ENCODE assay signal across 23 cellular contexts in the genomic region with DNA sequence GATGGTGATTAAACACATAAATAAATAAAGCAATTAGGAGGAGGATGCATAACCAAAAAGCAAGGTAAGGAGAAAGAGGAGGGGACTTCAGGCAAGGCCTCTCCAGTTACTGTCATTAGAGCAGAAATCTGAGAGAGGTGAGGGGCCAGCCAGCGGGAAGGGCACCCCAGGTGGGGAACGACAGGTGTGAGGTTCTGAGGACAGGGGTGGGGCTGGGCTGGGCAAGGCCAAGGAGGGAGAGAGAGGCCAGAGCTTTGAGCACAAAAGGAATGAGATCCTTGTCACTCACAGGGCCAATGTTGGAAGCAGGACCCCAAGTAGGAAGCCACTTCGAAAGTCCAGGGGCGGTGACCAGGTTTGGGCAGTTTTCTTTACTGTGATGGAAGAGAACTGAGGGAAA.
"Had no signal": no experiment of that assay in that cellular context is flagged by ENCODE, and none has a peak within 500 bp of the region (broad histone marks: within the 10 kb centered on the region; RNA-seq: fewer than 3 reads in every experiment).

No MANE protein-coding gene starts in this region.

- H3K27ac ChIP-seq: brain microvascular endothelial cell, cardiac muscle cell, KMS-11, PC-9 had no signal

- H3K36me3 Mint-ChIP-seq: activated CD8-positive, alpha-beta memory T cell treated with anti-CD3 and anti-CD28 coated beads, Interleukin-2, amount 10 ng/mL, durations not matched to agents 7 days and 5 days; activated naive CD8-positive, alpha-beta T cell treated with anti-CD3 and anti-CD28 coated beads for 36 hours had no signal

- ATAC-seq: activated CD8-positive, alpha-beta memory T cell treated with anti-CD3 and anti-CD28 coated beads, Interleukin-2, amount 10 ng/mL, durations not matched to agents 7 days and 5 days; activated T-helper 17 cell treated with anti-CD3 and anti-CD28 coated beads, Interleukin-2, amount 50 U/mL, for 72 hours; T-helper 17 cell had no signal

- H3K4me2 ChIP-seq: KMS-11, PC-9 had no signal

- DNase-seq: activated B cell treated with CpG ODN at 0.5 μM for 24 hours; activated CD4-positive, alpha-beta T cell treated with anti-CD3 and anti-CD28 coated beads for 1 hour; activated CD4-positive, alpha-beta T cell treated with anti-CD3 and anti-CD28 coated beads, Interleukin-2, amount 10 ng/mL, durations not matched to agents 24 days and 14 days; activated CD4-positive, alpha-beta T cell treated with anti-CD3 and anti-CD28 coated beads, Interleukin-2, amount 50 U/mL, for 48 hours; activated CD8-positive, alpha-beta memory T cell treated with anti-CD3 and anti-CD28 coated beads, Interleukin-2, amount 10 ng/mL, durations not matched to agents 7 days and 5 days; activated gamma-delta T cell; activated naive CD4-positive, alpha-beta T cell treated with anti-CD3 and anti-CD28 coated beads for 36 hours; activated naive CD8-positive, alpha-beta T cell treated with anti-CD3 and anti-CD28 coated beads for 36 hours; activated T-cell treated with anti-CD3 and anti-CD28 coated beads for 4 hours; activated T-cell treated with anti-CD3 and anti-CD28 coated beads, Interleukin-2, amount 50 U/mL, for 48 hours; brain microvascular endothelial cell; NCI-H1092; NCI-H1436; NCI-H187 treated with DMSO at 0.1 percent for 48 hours; NCI-H446; NCI-H526; PC-9; SHP77 treated with DMSO at 0.1 percent for 48 hours; T-helper 17 cell; T-helper 9 cell had no signal

- H2AFZ ChIP-seq: PC-9 had no signal

- H3K27ac Mint-ChIP-seq: activated B cell treated with CpG ODN at 0.5 μM for 24 hours; activated CD4-positive, alpha-beta T cell treated with anti-CD3 and anti-CD28 coated beads, Interleukin-2, amount 10 ng/mL, durations not matched to agents 24 days and 14 days; activated CD8-positive, alpha-beta memory T cell treated with anti-CD3 and anti-CD28 coated beads, Interleukin-2, amount 10 ng/mL, durations not matched to agents 7 days and 5 days; activated naive CD4-positive, alpha-beta T cell treated with anti-CD3 and anti-CD28 coated beads for 36 hours; activated naive CD8-positive, alpha-beta T cell treated with anti-CD3 and anti-CD28 coated beads for 36 hours; activated T-helper 17 cell treated with anti-CD3 and anti-CD28 coated beads, Interleukin-2, amount 50 U/mL, for 72 hours; T-helper 17 cell had no signal

- H3K36me3 ChIP-seq: brain microvascular endothelial cell, cardiac muscle cell had no signal

- H3K4me3 ChIP-seq: cardiac muscle cell, PC-9 had no signal

- H3K27me3 ChIP-seq: brain microvascular endothelial cell had no signal

- H3K9ac ChIP-seq: KMS-11 had no signal
